In genomic region chr12:122999196-122999946, GRCh38 we compare ENCODE assay signal across 17 cellular contexts.
"Had no signal": no experiment of that assay in that cellular context is flagged by ENCODE, and none has a peak within 500 bp of the region (broad histone marks: within the 10 kb centered on the region; RNA-seq: fewer than 3 reads in every experiment).

No MANE protein-coding gene starts in this region.

- H3K4me1 Mint-ChIP-seq: endodermal cell had no signal

- H3K4me3 ChIP-seq: dorsolateral prefrontal cortex, gastroesophageal sphincter, prostate gland, tibial artery, uterus had no signal

- H3K36me3 Mint-ChIP-seq: natural killer cell; stimulated activated effector memory CD8-positive, alpha-beta T cell treated with anti-CD3 and anti-CD28 coated beads, Interleukin-12 subunit alpha, Interleukin-12 subunit beta, amount 100 ng/mL, for 72 hours had no signal

- H3K27me3 ChIP-seq: dorsolateral prefrontal cortex, gastroesophageal sphincter, tibial artery, uterus had no signal

- H3K27me3 Mint-ChIP-seq: memory B cell had no signal

- ATAC-seq: activated CD4-positive, CD25-positive, alpha-beta regulatory T cell treated with anti-CD3 and anti-CD28 coated beads, Interleukin-2, amount 50 U/mL, for 24 hours; gastroesophageal sphincter; natural killer cell; sciatic nerve; stimulated activated effector memory CD8-positive, alpha-beta T cell treated with anti-CD3 and anti-CD28 coated beads, Interleukin-12 subunit alpha, Interleukin-12 subunit beta, amount 100 ng/mL, for 72 hours had no signal

- H3K9me3 Mint-ChIP-seq: endodermal cell; memory B cell; natural killer cell; stimulated activated effector memory CD8-positive, alpha-beta T cell treated with anti-CD3 and anti-CD28 coated beads, Interleukin-12 subunit alpha, Interleukin-12 subunit beta, amount 100 ng/mL, for 72 hours had no signal

- DNase-seq: activated CD4-positive, alpha-beta T cell treated with anti-CD3 and anti-CD28 coated beads, Interleukin-2, amount 50 U/mL, for 1 hour; activated CD8-positive, alpha-beta memory T cell treated with anti-CD3 and anti-CD28 coated beads for 24 hours; activated naive CD4-positive, alpha-beta T cell; endodermal cell; natural killer cell; occipital lobe; stimulated activated CD4-positive, alpha-beta T cell treated with anti-CD3 and anti-CD28 coated beads, Interleukin-12 subunit alpha, Interleukin-12 subunit beta, amount 100 ng/mL, for 4 hours; stimulated activated CD4-positive, alpha-beta T cell treated with anti-CD3 and anti-CD28 coated beads, Interleukin-2, amount 100 ng/mL, for 24 hours; tibial artery; uterus had no signal

- H3K27ac Mint-ChIP-seq: endodermal cell, memory B cell, natural killer cell had no signal

- H3K4me3 Mint-ChIP-seq: endodermal cell; memory B cell; natural killer cell; stimulated activated effector memory CD8-positive, alpha-beta T cell treated with anti-CD3 and anti-CD28 coated beads, Interleukin-12 subunit alpha, Interleukin-12 subunit beta, amount 100 ng/mL, for 72 hours had no signal

- H3K36me3 ChIP-seq: prostate gland, uterus had no signal

- H3K9me3 ChIP-seq: gastroesophageal sphincter, prostate gland, tibial artery, uterus had no signal

- H3K4me1 ChIP-seq: prostate gland, uterus had no signal

- H3K27ac ChIP-seq: gastroesophageal sphincter, prostate gland, tibial artery, uterus had no signal
